Comparison of ENCODE assay signal across 8 cellular contexts in genomic region chr17:79837888-79838540, GRCh38. TPM values are rescaled to one million over a fixed set of nuclear protein-coding genes. Genes with fewer than 3 reads are reported as not detected.
DNase-seq lines count a peak whose midpoint lies in the region; ATAC-seq, FAIRE-seq and TF ChIP-seq lines count a peak whose summit lies in the region.

No MANE protein-coding gene starts in this region.

- H3K27me3 ChIP-seq in stomach, result peaks cover 27 to 35% (median 34%) of the 10 kb centered on the region in 3 donors

- H3K9ac ChIP-seq in kidney (ENCODE audit: low read length in 2 of 2), result peak overlapping the region; percentile 71

- no peak for TF ChIP-seq EP300 in stomach (IDR thresholded peaks at IDR 0.05)

- peak overlapping the region; percentile 37 to 83 for H3K27ac Mint-ChIP-seq in activated naive CD4-positive, alpha-beta T cell treated with anti-CD3 and anti-CD28 coated beads, Interleukin-2, amount 50 U/mL, for 72 hours

- intact Hi-C loops in kidney (cut with DNase I) (no loop called here), stomach (cut with DNase I; ENCODE audit: low total_unique reads) (loop anchor here (5.0 kb wide), 1 partner anchor 41 kb away; the partner anchor contains the start of gene CBX8)

- H3K27ac ChIP-seq in kidney (ENCODE audit: low read depth in 2 of 2, low read length in 2 of 2) (peak overlapping the region; percentile 68 to 84), stomach (peak overlapping the region; percentile 96 to 99 (median 98))

- H3K4me3 ChIP-seq in kidney (ENCODE audit: low read length in 2 of 2), result peak overlapping the region; percentile 76 to 87
- peak overlapping the region; percentile 61 to 85 (median 76) for H3K4me3 ChIP-seq in stomach

- no peaks in the 10 kb centered on the region for H3K9me3 Mint-ChIP-seq in activated naive CD4-positive, alpha-beta T cell treated with anti-CD3 and anti-CD28 coated beads, Interleukin-2, amount 50 U/mL, for 72 hours

- TF ChIP-seq POLR2A in stomach (IDR thresholded peaks at IDR 0.05), result no peak

- 0 to 1% (median 1%) methylated on average over 26 to 30 of the region's 30 CpGs for WGBS in stomach, 5 donors

- ATAC-seq in activated naive CD4-positive, alpha-beta T cell treated with anti-CD3 and anti-CD28 coated beads, Interleukin-2, amount 50 U/mL, for 72 hours, result no peak

- H3K36me3 ChIP-seq in kidney (ENCODE audit: control insufficient read depth in 1 of 2, insufficient read depth in 2 of 2, low read length in 2 of 2) (peaks cover 0 to 6% of the 10 kb centered on the region in 2 donors), stomach (peaks cover 18 to 23% (median 22%) of the 10 kb centered on the region in 4 donors)

- FAIRE-seq in kidney (lab: Jason Lieb, UNC), result no peak

- TF ChIP-seq CTCF in kidney (IDR thresholded peaks at IDR 0.05; ENCODE audit: borderline replicate concordance, extremely low read depth, insufficient read depth) (no peak), stomach (IDR thresholded peaks at IDR 0.05) (no peak)

- in situ Hi-C loops in ACHN (cut with HindIII; ENCODE audit: low pct_ligation_motif_present, low pct_unique_long_range_greater_than_20kb, low sequenced_read_pairs), result no loop called here

- peak; percentile 28 for DNase-seq in stimulated activated CD4-positive, alpha-beta T cell treated with anti-CD3 and anti-CD28 coated beads, Interleukin-4, amount 100 ng/mL, for 1 hour
- no peak for DNase-seq in stimulated activated CD4-positive, alpha-beta T cell treated with anti-CD3 and anti-CD28 coated beads, Interleukin-15, amount 100 ng/mL, for 24 hours
- DNase-seq in activated naive CD4-positive, alpha-beta T cell treated with anti-CD3 and anti-CD28 coated beads, Interleukin-2, amount 50 U/mL, for 72 hours (ENCODE audit: low spot score in 2 of 2), result no peak
- no peak for DNase-seq in kidney
- DNase-seq in stomach, result no peak
- no peak for DNase-seq in ACHN
- no peak for DNase-seq in stimulated activated CD4-positive, alpha-beta T cell treated with anti-CD3 and anti-CD28 coated beads, Interleukin-1b, Interleukin-23, amount 100 ng/mL, for 48 hours
- DNase-seq in NCI-H1930 (lab: John Stamatoyannopoulos, UW), result no peak

- H3K9me3 ChIP-seq in kidney (ENCODE audit: control insufficient read depth in 1 of 2, low read length in 2 of 2) (no peaks in the 10 kb centered on the region), stomach (no peaks in the 10 kb centered on the region)

- peaks cover 0 to 16% of the 10 kb centered on the region in 2 donors for H3K36me3 Mint-ChIP-seq in activated naive CD4-positive, alpha-beta T cell treated with anti-CD3 and anti-CD28 coated beads, Interleukin-2, amount 50 U/mL, for 72 hours

- H3K4me1 ChIP-seq in kidney (ENCODE audit: control insufficient read depth in 1 of 2, insufficient read depth in 1 of 2, low read depth in 1 of 2, low read length in 2 of 2), result peaks cover 8 to 27% of the 10 kb centered on the region in 2 donors
- peaks cover 66 to 87% (median 83%) of the 10 kb centered on the region in 4 donors for H3K4me1 ChIP-seq in stomach

RNA-seq across cellular contexts. Expression of gene CBX4, which starts 1.2 kb away (rescaled TPM):
- 10 to 100 TPM; 12.7 to 16.8 TPM for total RNA-seq in activated naive CD4-positive, alpha-beta T cell treated with anti-CD3 and anti-CD28 coated beads, Interleukin-2, amount 50 U/mL, for 72 hours
- total RNA-seq in kidney, result 26.8 TPM
- polyA plus RNA-seq in kidney (ENCODE audit: insufficient read depth, low read depth, low replicate concordance), result 7.1 TPM
- 1 to 10 TPM; 1.8 to 9.8 (median 7.8) TPM for total RNA-seq in stomach
- polyA plus RNA-seq in stomach, result 10 to 100 TPM in 1 of 3 donors, 1 to 10 TPM in 2; 7.6 to 10.6 (median 9.3) TPM

RNA-seq across cellular contexts. Expression of gene CBX8, which starts 41.1 kb away (rescaled TPM):
- 1 to 10 TPM; 1.5 to 5.6 TPM for total RNA-seq in activated naive CD4-positive, alpha-beta T cell treated with anti-CD3 and anti-CD28 coated beads, Interleukin-2, amount 50 U/mL, for 72 hours
- total RNA-seq in kidney (6.2 TPM), stomach (100 to 1,000 TPM in 1 of 5 donors, 10 to 100 TPM in 1, 1 to 10 TPM in 1, not detected in 2; 2.8 to 140 (median 12.0) TPM)
- polyA plus RNA-seq in kidney (ENCODE audit: insufficient read depth, low read depth, low replicate concordance) (3.5 TPM), stomach (1 to 10 TPM in 2 of 3 donors, under 1 TPM in 1; 0.76 to 3.4 (median 1.4) TPM)
